ENCODE assay signal across 10 cellular contexts in the genomic region with DNA sequence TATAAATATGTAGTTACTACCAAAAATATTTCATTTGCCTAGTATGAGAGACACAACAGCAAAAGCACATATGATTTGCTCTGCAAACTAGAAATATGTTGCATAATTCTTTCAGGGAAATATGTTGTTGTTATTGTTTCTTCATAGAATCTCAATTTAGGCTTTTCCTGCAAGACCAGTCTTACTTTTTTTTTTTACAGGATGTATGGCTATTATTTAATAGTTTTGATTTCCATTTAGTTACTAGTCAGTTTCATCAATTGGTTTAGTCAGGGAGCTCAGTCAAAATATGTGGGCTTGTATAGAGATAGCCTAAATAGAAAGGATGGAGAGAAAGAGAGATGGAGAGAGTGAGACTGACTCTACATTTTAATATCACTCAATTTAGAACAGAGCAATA. TPM values are rescaled to one million over a fixed set of nuclear protein-coding genes. Genes with fewer than 3 reads are reported as not detected.
"Had no signal": no experiment of that assay in that cellular context is flagged by ENCODE, and none has a peak within 500 bp of the region (broad histone marks: within the 10 kb centered on the region; RNA-seq: fewer than 3 reads in every experiment).

No MANE protein-coding gene starts in this region.

- H3K9me3 ChIP-seq: HAP-1 had no signal

- DNase-seq: GM23248, GOT3, H7, H9, HCEC 1CT, HFFc6 had no signal

- H3K36me3 ChIP-seq: HAP-1 had no signal

- H3K4me3 ChIP-seq: GM23248, GM23338, HAP-1 had no signal

- H3K27ac ChIP-seq: GM23248 had no signal

- H3K4me2 ChIP-seq: GM23338 had no signal

- H2AFZ ChIP-seq: GM23248, GM23338 had no signal

- ATAC-seq: GM23338, HCT116 had no signal

RNA-seq across cellular contexts. Expression of gene LRP1B, which starts 6.1 kb away (rescaled TPM):
- total RNA-seq: GM23248, H1, H9, HFFc6 had no signal
- polyA plus RNA-seq: GM23248 had no signal
